In genomic region chr17:45235071-45236001, GRCh38 we compare ENCODE assay signal across 8 cellular contexts. TPM values are rescaled to one million over a fixed set of nuclear protein-coding genes. Genes with fewer than 3 reads are reported as not detected.
DNase-seq lines count a peak whose midpoint lies in the region; ATAC-seq and TF ChIP-seq lines count a peak whose summit lies in the region.

No MANE protein-coding gene starts in this region.

- intact Hi-C loops in left ventricle myocardium inferior (cut with micrococcal nuclease): no loop called here

- H3K27me3 ChIP-seq in SU-DHL-6 (ENCODE audit: low read length) (no peaks in the 10 kb centered on the region), left ventricle myocardium inferior (ENCODE audit: low read depth) (no peaks in the 10 kb centered on the region)

- H3K36me3 Mint-ChIP-seq in activated naive CD8-positive, alpha-beta T cell treated with anti-CD3 and anti-CD28 coated beads, Interleukin-2, amount 10 ng/mL, durations not matched to agents 7 days and 5 days: peaks cover 37% of the 10 kb centered on the region

- no peak overlapping the region for H3K9ac ChIP-seq in SU-DHL-6 (ENCODE audit: low read length)

- H3K4me1 Mint-ChIP-seq in activated naive CD8-positive, alpha-beta T cell treated with anti-CD3 and anti-CD28 coated beads, Interleukin-2, amount 10 ng/mL, durations not matched to agents 7 days and 5 days: peaks cover 46% of the 10 kb centered on the region

- H3K9me3 Mint-ChIP-seq in activated naive CD8-positive, alpha-beta T cell treated with anti-CD3 and anti-CD28 coated beads, Interleukin-2, amount 10 ng/mL, durations not matched to agents 7 days and 5 days: no peaks in the 10 kb centered on the region

- H3K4me2 ChIP-seq in SU-DHL-6 (ENCODE audit: low read depth, low read length, poor library complexity, severe bottlenecking): no peak overlapping the region

- ATAC-seq in activated naive CD8-positive, alpha-beta T cell treated with anti-CD3 and anti-CD28 coated beads, Interleukin-2, amount 10 ng/mL, durations not matched to agents 7 days and 5 days (ENCODE audit: low read depth): peak; percentile 37
- no peak for ATAC-seq in GM18868 (IDR thresholded peaks at IDR 0.05; ENCODE audit: unreplicated experiment)
- ATAC-seq in GM19351 (IDR thresholded peaks at IDR 0.05; ENCODE audit: unreplicated experiment): no peak

- DNase-seq in Daoy (ENCODE audit: low read depth) (peak; percentile 78), left ventricle myocardium inferior (peak; percentile 78), retina (peak; percentile 79)
- peak; percentile 73 for DNase-seq in activated naive CD8-positive, alpha-beta T cell treated with anti-CD3 and anti-CD28 coated beads, Interleukin-2, amount 10 ng/mL, durations not matched to agents 7 days and 5 days

- H3K27ac ChIP-seq in SU-DHL-6 (ENCODE audit: low read depth, low read length): peak overlapping the region; percentile 30
- no peak overlapping the region for H3K27ac ChIP-seq in left ventricle myocardium inferior (replicated peaks)

- peak overlapping the region; percentile 74 for H3K27ac Mint-ChIP-seq in activated naive CD8-positive, alpha-beta T cell treated with anti-CD3 and anti-CD28 coated beads, Interleukin-2, amount 10 ng/mL, durations not matched to agents 7 days and 5 days

- no peaks in the 10 kb centered on the region for H3K9me2 ChIP-seq in SU-DHL-6 (replicated peaks; ENCODE audit: insufficient read depth, low read length)

- H3K79me2 ChIP-seq in SU-DHL-6 (ENCODE audit: insufficient read depth, low read length): peaks cover 19% of the 10 kb centered on the region

- TF ChIP-seq CTCF in LNCAP (IDR thresholded peaks at IDR 0.05): peak; percentile 92
- peak; percentile 87 for TF ChIP-seq CTCF in SU-DHL-6 (IDR thresholded peaks at IDR 0.05; ENCODE audit: insufficient read depth, low read length, poor library complexity, severe bottlenecking)
- peak; percentile 84 for TF ChIP-seq CTCF in left ventricle myocardium inferior (IDR thresholded peaks at IDR 0.05; ENCODE audit: borderline replicate concordance)

- H3K4me3 Mint-ChIP-seq in activated naive CD8-positive, alpha-beta T cell treated with anti-CD3 and anti-CD28 coated beads, Interleukin-2, amount 10 ng/mL, durations not matched to agents 7 days and 5 days: no peak overlapping the region

- H3F3A ChIP-seq in SU-DHL-6 (ENCODE audit: insufficient read depth): 0 out of 2 replicates have a peak, but pooled peaks cover 4% of the 10 kb centered on the region

- H3K4me1 ChIP-seq in left ventricle myocardium inferior: peaks cover 16% of the 10 kb centered on the region

- H2AFZ ChIP-seq in SU-DHL-6 (ENCODE audit: low read depth, low read length, severe bottlenecking): no peak overlapping the region

- POLR2A ChIA-PET in activated naive CD8-positive, alpha-beta T cell treated with anti-CD3 and anti-CD28 coated beads, Interleukin-2, amount 10 ng/mL, durations not matched to agents 7 days and 5 days (lab: Charles Lee): interaction anchor here (0.7 to 11.5 kb wide), 5 partner anchors 9 to 77 kb away, joined by 3 to 162 read pairs (median 6); partner anchors contain the start of gene FMNL1

- H3K9me3 ChIP-seq in SU-DHL-6 (ENCODE audit: insufficient read depth, low read length) (no peaks in the 10 kb centered on the region), left ventricle myocardium inferior (replicated peaks) (no peaks in the 10 kb centered on the region)

- H3K27me3 Mint-ChIP-seq in activated naive CD8-positive, alpha-beta T cell treated with anti-CD3 and anti-CD28 coated beads, Interleukin-2, amount 10 ng/mL, durations not matched to agents 7 days and 5 days: no peaks in the 10 kb centered on the region

- H3K4me3 ChIP-seq in SU-DHL-6 (ENCODE audit: insufficient read depth, low read length, poor library complexity, severe bottlenecking): no peak overlapping the region
- H3K4me3 ChIP-seq in left ventricle myocardium inferior: no peak overlapping the region

- no peaks in the 10 kb centered on the region for H4K20me1 ChIP-seq in SU-DHL-6 (ENCODE audit: low read depth, low read length)

- H3K36me3 ChIP-seq in SU-DHL-6 (ENCODE audit: low read length) (0 out of 2 replicates have a peak, but pooled peaks cover 4% of the 10 kb centered on the region), left ventricle myocardium inferior (peaks cover 25% of the 10 kb centered on the region)

RNA-seq across cellular contexts. Expression of gene FMNL1, which starts 13.7 kb away (rescaled TPM):
- total RNA-seq in Daoy (2014; rRNA removed; shearing (Covaris generic)): 6.3 and 9.2 TPM in 2 replicates
- 100 to 1,000 TPM; 408 to 411 TPM for total RNA-seq in activated naive CD8-positive, alpha-beta T cell treated with anti-CD3 and anti-CD28 coated beads, Interleukin-2, amount 10 ng/mL, durations not matched to agents 7 days and 5 days
- 8.7 TPM for total RNA-seq in left ventricle myocardium inferior

RNA-seq across cellular contexts. Expression of gene SPATA32, which starts 26.6 kb away (rescaled TPM):
- not detected in 2 replicates for total RNA-seq in Daoy (2014; rRNA removed; shearing (Covaris generic))
- under 1 TPM; 0.53 to 0.65 TPM for total RNA-seq in activated naive CD8-positive, alpha-beta T cell treated with anti-CD3 and anti-CD28 coated beads, Interleukin-2, amount 10 ng/mL, durations not matched to agents 7 days and 5 days
- not detected for total RNA-seq in left ventricle myocardium inferior

Comparison
In these comparisons a context has a peak if more than half of its experiments do, and no peak if none do; other contexts are left out.
1. RNA of gene FMNL1, which starts 13.7 kb away (total RNA-seq): 408 to 411 TPM in activated naive CD8-positive, alpha-beta T cell treated with anti-CD3 and anti-CD28 coated beads, Interleukin-2, amount 10 ng/mL, durations not matched to agents 7 days and 5 days; 6.3 to 9.2 TPM in Daoy and 8.7 TPM in left ventricle myocardium inferior (single experiment); every median in the first group is over 10 times any median in the second.
2. Peak in every context shown above with its lines, with median percentiles within 50 percentile points of each other: DNase-seq and CTCF ChIP-seq.